ENCODE assay signal across 9 cellular contexts in the genomic region with DNA sequence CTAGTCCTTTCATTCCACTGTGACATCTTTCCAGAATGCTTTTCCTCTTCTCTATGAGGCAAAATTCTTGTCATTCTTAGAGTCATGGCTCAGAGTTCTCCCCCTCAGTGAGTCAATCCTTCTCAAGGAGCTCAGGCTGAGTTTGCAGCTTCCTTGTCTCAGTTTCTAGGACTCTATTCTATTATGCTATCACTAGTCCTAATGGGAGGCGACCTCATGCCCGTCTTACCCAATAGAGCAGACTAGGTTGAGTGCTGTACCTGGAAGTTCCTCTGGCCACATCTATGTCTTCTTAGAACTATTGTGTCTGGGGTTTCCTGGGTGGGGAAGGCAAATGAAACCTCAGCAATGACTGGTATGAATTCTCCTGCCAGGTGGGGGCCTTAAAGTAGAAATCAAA. TPM values are rescaled to one million over a fixed set of nuclear protein-coding genes. Genes with fewer than 3 reads are reported as not detected.
DNase-seq lines count a peak whose midpoint lies in the region; ATAC-seq and TF ChIP-seq lines count a peak whose summit lies in the region.
"Had no signal": no experiment of that assay in that cellular context is flagged by ENCODE, and none has a peak within 500 bp of the region (broad histone marks: within the 10 kb centered on the region; RNA-seq: fewer than 3 reads in every experiment).

No MANE protein-coding gene starts in this region.

- H3K4me1 Mint-ChIP-seq in natural killer cell, result peaks cover 32 to 51% of the 10 kb centered on the region in 2 donors
- no peaks in the 10 kb centered on the region for H3K4me1 Mint-ChIP-seq in endothelial cell (ENCODE audit: unreplicated experiment)

- in situ Hi-C loops in Panc1 (cut with HindIII; ENCODE audit: low pct_unique_long_range_greater_than_20kb, low sequenced_read_pairs), result no loop called here

- DNase-seq in CD1c-positive myeloid dendritic cell (ENCODE audit: extremely low spot score) (peak; percentile 12), Panc1 (ENCODE audit: low read depth, low spot score) (no peak), amniotic epithelial cell (ENCODE audit: low read depth) (peak; percentile 87), natural killer cell (no peak), COLO829 (ENCODE audit: low spot score) (no peak), NCI-H2081 treated with DMSO at 0.1 percent for 48 hours (lab: John Stamatoyannopoulos, UW) (no peak), NCI-H1694 (lab: John Stamatoyannopoulos, UW) (no peak), endothelial cell (ENCODE audit: low spot score) (no peak)
- DNase-seq: NCI-H1048 had no signal

- intact Hi-C loops in Panc1 (cut with micrococcal nuclease; ENCODE audit: unreplicated experiment) (no loop called here), natural killer cell (cut with micrococcal nuclease) (no loop called here)

- H3K4me1 ChIP-seq in Panc1 (ENCODE audit: control insufficient read depth, insufficient read depth, low read length), result peaks cover 7% of the 10 kb centered on the region

- ATAC-seq in Panc1, result peak; percentile 54
- peak in 2 of 3 donors; percentile 64 to 80 for ATAC-seq in natural killer cell

- CTCF ChIA-PET in Panc1 (lab: Charles Lee), result no interaction called here

- H3K27ac Mint-ChIP-seq in natural killer cell (peak overlapping the region; percentile 73 to 80), endothelial cell (ENCODE audit: unreplicated experiment) (no peak overlapping the region)

- no peaks in the 10 kb centered on the region for H3K27me3 Mint-ChIP-seq in natural killer cell (ENCODE audit: low read depth in 2 of 2)
- H3K27me3 Mint-ChIP-seq in endothelial cell (ENCODE audit: unreplicated experiment), result no peaks in the 10 kb centered on the region

- H3K36me3 Mint-ChIP-seq in natural killer cell (no peaks in the 10 kb centered on the region), endothelial cell (ENCODE audit: low read depth, unreplicated experiment) (peaks cover 3% of the 10 kb centered on the region)

- no peaks in the 10 kb centered on the region for H3K27me3 ChIP-seq in Panc1 (ENCODE audit: control insufficient read depth, insufficient read depth, low read length)

- H3K36me3 ChIP-seq in Panc1 (ENCODE audit: control insufficient read depth, insufficient read depth, low read length), result no peaks in the 10 kb centered on the region

- POLR2A ChIA-PET in Panc1 (lab: Charles Lee), result no interaction called here

- H3K4me3 Mint-ChIP-seq in natural killer cell (peak overlapping the region; percentile 77), endothelial cell (ENCODE audit: unreplicated experiment) (no peak overlapping the region)

- H3K27ac ChIP-seq in Panc1 (ENCODE audit: low read length), result no peak overlapping the region

- H3K4me3 ChIP-seq in Panc1 (ENCODE audit: low read depth in 2 of 2, low read length in 2 of 2), result no peak overlapping the region

- BruUV-seq in Panc1 (replicated peaks; lab: Mats Ljungman, UMichigan), result no TSS peak

- H3K9me3 ChIP-seq in Panc1 (ENCODE audit: control insufficient read depth, insufficient read depth, low read depth, low read length), result no peaks in the 10 kb centered on the region

- TF ChIP-seq CTCF in Panc1 (IDR thresholded peaks at IDR 0.05) (no peak), natural killer cell (IDR thresholded peaks at IDR 0.05) (no peak), endothelial cell (IDR thresholded peaks at IDR 0.05; ENCODE audit: unreplicated experiment) (no peak)

- H3K9me3 Mint-ChIP-seq in natural killer cell, result no peaks in the 10 kb centered on the region
- H3K9me3 Mint-ChIP-seq in endothelial cell (ENCODE audit: unreplicated experiment), result no peaks in the 10 kb centered on the region

RNA-seq across cellular contexts. Expression of gene HAUS1, which starts 51.5 kb away (rescaled TPM):
- total RNA-seq in Panc1 (2021; ENCODE audit: unreplicated experiment) (28.4 TPM), natural killer cell (10 to 100 TPM; 15.2 to 20.8 (median 16.3) TPM), endothelial cell (ENCODE audit: unreplicated experiment) (44.9 TPM)
- 13.9 TPM for polyA plus RNA-seq in Panc1 (2012; ENCODE audit: insufficient read length)

RNA-seq across cellular contexts. Expression of gene ATP5F1A, which starts 57.6 kb away (rescaled TPM):
- total RNA-seq in Panc1 (2021; ENCODE audit: unreplicated experiment), result 298 TPM
- 248 TPM for polyA plus RNA-seq in Panc1 (2012; ENCODE audit: insufficient read length)
- total RNA-seq in natural killer cell, result 100 to 1,000 TPM; 209 to 218 (median 218) TPM
- 457 TPM for total RNA-seq in endothelial cell (ENCODE audit: unreplicated experiment)

Comparison
In these comparisons a context has a peak if more than half of its experiments do, and no peak if none do; other contexts are left out.
1. DNase-seq: peak in CD1c-positive myeloid dendritic cell (single experiment) and amniotic epithelial cell (single experiment); none in Panc1 (single experiment), natural killer cell (single experiment), COLO829 (single experiment), NCI-H2081 treated with DMSO at 0.1 percent for 48 hours (single experiment), NCI-H1694 (single experiment) and endothelial cell (single experiment).